ENCODE assay signal across 10 cellular contexts in the genomic region with DNA sequence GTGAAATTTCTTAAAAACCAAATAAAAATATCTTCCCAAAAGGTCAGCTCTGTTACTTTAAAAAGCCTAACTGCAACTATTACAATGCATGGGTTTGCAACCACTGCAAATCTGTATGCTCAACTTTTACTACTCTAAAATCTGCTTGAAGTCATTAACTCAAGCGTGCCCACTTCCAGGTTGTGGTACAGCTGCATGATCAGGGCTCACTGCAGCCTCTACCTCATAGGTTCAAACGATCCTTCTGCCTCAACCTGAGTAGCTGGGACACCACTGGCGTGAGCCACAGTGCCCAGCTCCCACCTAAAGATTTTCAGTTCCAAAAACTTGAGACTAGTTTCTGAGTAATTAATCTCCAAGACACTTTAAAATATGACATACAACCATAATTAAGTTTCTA. TPM values are rescaled to one million over a fixed set of nuclear protein-coding genes. Genes with fewer than 3 reads are reported as not detected.
DNase-seq lines count a peak whose midpoint lies in the region; ATAC-seq and TF ChIP-seq lines count a peak whose summit lies in the region.
"Had no signal": no experiment of that assay in that cellular context is flagged by ENCODE, and none has a peak within 500 bp of the region (broad histone marks: within the 10 kb centered on the region; RNA-seq: fewer than 3 reads in every experiment).

No MANE protein-coding gene starts in this region.

- H3K36me3 ChIP-seq in DOHH2 (ENCODE audit: control insufficient read depth, low read length) (peaks cover 56% of the 10 kb centered on the region), HUES6 (ENCODE audit: control insufficient read depth, insufficient read depth, low read length) (peaks cover 13% of the 10 kb centered on the region)

- H3K4me1 ChIP-seq in DOHH2 (ENCODE audit: control insufficient read depth, low read length) (peaks cover 63% of the 10 kb centered on the region), HUES6 (ENCODE audit: control insufficient read depth, insufficient read depth, low read length) (peaks cover 77% of the 10 kb centered on the region)

- DNase-seq in activated T-helper 1 cell treated with anti-CD3 and anti-CD28 coated beads, Interleukin-12 subunit alpha, Interleukin-12 subunit beta, Interleukin-2, Interleukin-4 antibody, amounts not matched to agents 30 ng/mL and 10 ng/mL and 1 ng/mL, durations not matched to agents 14 hours and 24 hours and 36 hours (ENCODE audit: low spot score): no peak
- no peak for DNase-seq in natural killer cell treated with Interleukin-12 subunit alpha and Interleukin-12 subunit beta and Interleukin-15 and Interleukin-18, amount 100 ng/mL, for 72 hours (ENCODE audit: low spot score)
- DNase-seq in substantia nigra (lab: John Stamatoyannopoulos, UW) (no peak), NCI-H2081 treated with DMSO at 0.1 percent for 48 hours (lab: John Stamatoyannopoulos, UW) (no peak), hepatic stellate cell (ENCODE audit: low spot score) (no peak)
- DNase-seq: NCI-H1694 treated with DMSO at 0.1 percent for 48 hours had no signal

- H3K9me2 ChIP-seq in DOHH2 (replicated peaks; ENCODE audit: control insufficient read depth, low read length): no peaks in the 10 kb centered on the region

- H3K27me3 Mint-ChIP-seq in activated T-helper 1 cell treated with anti-CD3 and anti-CD28 coated beads, Interleukin-12 subunit alpha, Interleukin-12 subunit beta, Interleukin-2, Interleukin-4 antibody, amounts not matched to agents 30 ng/mL and 10 ng/mL and 1 ng/mL, durations not matched to agents 14 hours and 24 hours and 36 hours (ENCODE audit: insufficient read depth): no peaks in the 10 kb centered on the region
- no peaks in the 10 kb centered on the region for H3K27me3 Mint-ChIP-seq in natural killer cell treated with Interleukin-12 subunit alpha and Interleukin-12 subunit beta and Interleukin-15 and Interleukin-18, amount 100 ng/mL, for 72 hours

- no peaks in the 10 kb centered on the region for H3K9me3 Mint-ChIP-seq in activated T-helper 1 cell treated with anti-CD3 and anti-CD28 coated beads, Interleukin-12 subunit alpha, Interleukin-12 subunit beta, Interleukin-2, Interleukin-4 antibody, amounts not matched to agents 30 ng/mL and 10 ng/mL and 1 ng/mL, durations not matched to agents 14 hours and 24 hours and 36 hours
- no peaks in the 10 kb centered on the region for H3K9me3 Mint-ChIP-seq in natural killer cell treated with Interleukin-12 subunit alpha and Interleukin-12 subunit beta and Interleukin-15 and Interleukin-18, amount 100 ng/mL, for 72 hours

- TF ChIP-seq CTCF in DOHH2 (IDR thresholded peaks at IDR 0.05; ENCODE audit: low read depth, low read length, poor library complexity, severe bottlenecking): no peak

- peaks cover 10% of the 10 kb centered on the region for H3K36me3 Mint-ChIP-seq in activated T-helper 1 cell treated with anti-CD3 and anti-CD28 coated beads, Interleukin-12 subunit alpha, Interleukin-12 subunit beta, Interleukin-2, Interleukin-4 antibody, amounts not matched to agents 30 ng/mL and 10 ng/mL and 1 ng/mL, durations not matched to agents 14 hours and 24 hours and 36 hours (ENCODE audit: low read depth)
- no peaks in the 10 kb centered on the region for H3K36me3 Mint-ChIP-seq in natural killer cell treated with Interleukin-12 subunit alpha and Interleukin-12 subunit beta and Interleukin-15 and Interleukin-18, amount 100 ng/mL, for 72 hours

- peaks cover 74% of the 10 kb centered on the region for H3K4me1 Mint-ChIP-seq in activated T-helper 1 cell treated with anti-CD3 and anti-CD28 coated beads, Interleukin-12 subunit alpha, Interleukin-12 subunit beta, Interleukin-2, Interleukin-4 antibody, amounts not matched to agents 30 ng/mL and 10 ng/mL and 1 ng/mL, durations not matched to agents 14 hours and 24 hours and 36 hours (ENCODE audit: low read depth)
- peaks cover 68 to 78% of the 10 kb centered on the region in 2 donors for H3K4me1 Mint-ChIP-seq in natural killer cell treated with Interleukin-12 subunit alpha and Interleukin-12 subunit beta and Interleukin-15 and Interleukin-18, amount 100 ng/mL, for 72 hours (ENCODE audit: low read depth in 2 of 2)

- H3K4me3 Mint-ChIP-seq in activated T-helper 1 cell treated with anti-CD3 and anti-CD28 coated beads, Interleukin-12 subunit alpha, Interleukin-12 subunit beta, Interleukin-2, Interleukin-4 antibody, amounts not matched to agents 30 ng/mL and 10 ng/mL and 1 ng/mL, durations not matched to agents 14 hours and 24 hours and 36 hours: peak overlapping the region; percentile 81
- H3K4me3 Mint-ChIP-seq in natural killer cell treated with Interleukin-12 subunit alpha and Interleukin-12 subunit beta and Interleukin-15 and Interleukin-18, amount 100 ng/mL, for 72 hours: peak overlapping the region; percentile 82

- H4K20me1 ChIP-seq in DOHH2 (ENCODE audit: control insufficient read depth, insufficient read depth, low read depth, low read length): peaks cover 66% of the 10 kb centered on the region

- peak overlapping the region; percentile 43 for H3K27ac ChIP-seq in DOHH2 (ENCODE audit: low read depth, low read length)
- no peak overlapping the region for H3K27ac ChIP-seq in HUES6 (ENCODE audit: low read depth, low read length)
- H3K27ac ChIP-seq in substantia nigra (ENCODE audit: low read depth, low read length, poor library complexity, severe bottlenecking): no peak overlapping the region

- peak overlapping the region; percentile 76 for H3K4me2 ChIP-seq in DOHH2 (ENCODE audit: low read length)

- intact Hi-C loops in activated T-helper 1 cell treated with anti-CD3 and anti-CD28 coated beads, Interleukin-12 subunit alpha, Interleukin-12 subunit beta, Interleukin-2, Interleukin-4 antibody, amounts not matched to agents 30 ng/mL and 10 ng/mL and 1 ng/mL, durations not matched to agents 14 hours and 24 hours and 36 hours (cut with micrococcal nuclease): loop anchor here (1.0 kb wide), 1 partner anchor 11 kb away; no protein-coding TSS in a partner anchor

- peaks cover 100% of the 10 kb centered on the region for H3K79me2 ChIP-seq in DOHH2 (ENCODE audit: control insufficient read depth, low read length)

- H3K4me3 ChIP-seq in DOHH2 (ENCODE audit: low read length) (peak overlapping the region; percentile 58), HUES6 (ENCODE audit: low read depth, low read length) (0 out of 2 replicates have a peak overlapping the region, but pooled peaks have one; percentile 6)
- H3K4me3 ChIP-seq: skin epidermis had no signal

- H3K9me3 ChIP-seq in DOHH2 (ENCODE audit: control insufficient read depth, insufficient read depth, low read length): no peaks in the 10 kb centered on the region
- no peaks in the 10 kb centered on the region for H3K9me3 ChIP-seq in HUES6 (ENCODE audit: control insufficient read depth, insufficient read depth, low read depth, low read length)

- H3K27me3 ChIP-seq in DOHH2 (ENCODE audit: control insufficient read depth, low read length) (no peaks in the 10 kb centered on the region), HUES6 (ENCODE audit: control insufficient read depth, insufficient read depth, low read length) (no peaks in the 10 kb centered on the region)

- peak in 1 of 2 donors; percentile 58 for ATAC-seq in natural killer cell treated with Interleukin-12 subunit alpha and Interleukin-12 subunit beta and Interleukin-15 and Interleukin-18, amount 100 ng/mL, for 72 hours
- ATAC-seq in HG02840 (IDR thresholded peaks at IDR 0.05; ENCODE audit: low FRiP score, unreplicated experiment): no peak

- no peak overlapping the region for H3K9ac ChIP-seq in HUES6 (ENCODE audit: low read length)

- H3K27ac Mint-ChIP-seq in activated T-helper 1 cell treated with anti-CD3 and anti-CD28 coated beads, Interleukin-12 subunit alpha, Interleukin-12 subunit beta, Interleukin-2, Interleukin-4 antibody, amounts not matched to agents 30 ng/mL and 10 ng/mL and 1 ng/mL, durations not matched to agents 14 hours and 24 hours and 36 hours: peak overlapping the region; percentile 91
- H3K27ac Mint-ChIP-seq in natural killer cell treated with Interleukin-12 subunit alpha and Interleukin-12 subunit beta and Interleukin-15 and Interleukin-18, amount 100 ng/mL, for 72 hours: peak overlapping the region; percentile 85

- H3F3A ChIP-seq in DOHH2 (ENCODE audit: control insufficient read depth, insufficient read depth): peaks cover 16% of the 10 kb centered on the region

RNA-seq across cellular contexts. Expression of a gene that starts 8.2 kb away (rescaled TPM):
- 60.5 and 60.8 TPM in 2 replicates for total RNA-seq in activated T-helper 1 cell treated with anti-CD3 and anti-CD28 coated beads, Interleukin-12 subunit alpha, Interleukin-12 subunit beta, Interleukin-2, Interleukin-4 antibody, amounts not matched to agents 30 ng/mL and 10 ng/mL and 1 ng/mL, durations not matched to agents 14 hours and 24 hours and 36 hours
- 10 to 100 TPM; 57.6 to 81.1 TPM for total RNA-seq in natural killer cell treated with Interleukin-12 subunit alpha and Interleukin-12 subunit beta and Interleukin-15 and Interleukin-18, amount 100 ng/mL, for 72 hours

RNA-seq across cellular contexts. Expression of a gene that starts 19.8 kb away (rescaled TPM):
- total RNA-seq in activated T-helper 1 cell treated with anti-CD3 and anti-CD28 coated beads, Interleukin-12 subunit alpha, Interleukin-12 subunit beta, Interleukin-2, Interleukin-4 antibody, amounts not matched to agents 30 ng/mL and 10 ng/mL and 1 ng/mL, durations not matched to agents 14 hours and 24 hours and 36 hours: 52.5 and 55.3 TPM in 2 replicates
- 10 to 100 TPM; 34.9 to 35.5 TPM for total RNA-seq in natural killer cell treated with Interleukin-12 subunit alpha and Interleukin-12 subunit beta and Interleukin-15 and Interleukin-18, amount 100 ng/mL, for 72 hours

RNA-seq across cellular contexts. Expression of a gene that starts 34.4 kb away (rescaled TPM):
- 7.6 and 8.6 TPM in 2 replicates for total RNA-seq in activated T-helper 1 cell treated with anti-CD3 and anti-CD28 coated beads, Interleukin-12 subunit alpha, Interleukin-12 subunit beta, Interleukin-2, Interleukin-4 antibody, amounts not matched to agents 30 ng/mL and 10 ng/mL and 1 ng/mL, durations not matched to agents 14 hours and 24 hours and 36 hours
- total RNA-seq in natural killer cell treated with Interleukin-12 subunit alpha and Interleukin-12 subunit beta and Interleukin-15 and Interleukin-18, amount 100 ng/mL, for 72 hours: 100 to 1,000 TPM in 1 of 2 donors, 10 to 100 TPM in 1; 34.9 to 100 TPM

RNA-seq across cellular contexts. Expression of a gene that starts 56.5 kb away (rescaled TPM):
- 5.7 and 5.8 TPM in 2 replicates for total RNA-seq in activated T-helper 1 cell treated with anti-CD3 and anti-CD28 coated beads, Interleukin-12 subunit alpha, Interleukin-12 subunit beta, Interleukin-2, Interleukin-4 antibody, amounts not matched to agents 30 ng/mL and 10 ng/mL and 1 ng/mL, durations not matched to agents 14 hours and 24 hours and 36 hours
- total RNA-seq in natural killer cell treated with Interleukin-12 subunit alpha and Interleukin-12 subunit beta and Interleukin-15 and Interleukin-18, amount 100 ng/mL, for 72 hours: 1 to 10 TPM; 4.1 to 5.9 TPM
